ENCODE assay signal across 23 cellular contexts in genomic region chr4:7138223-7139166, GRCh38. TPM values are rescaled to one million over a fixed set of nuclear protein-coding genes. Genes with fewer than 3 reads are reported as not detected.
DNase-seq lines count a peak whose midpoint lies in the region; ATAC-seq, FAIRE-seq and TF ChIP-seq lines count a peak whose summit lies in the region.
"Had no signal": no experiment of that assay in that cellular context is flagged by ENCODE, and none has a peak within 500 bp of the region (broad histone marks: within the 10 kb centered on the region; RNA-seq: fewer than 3 reads in every experiment).

No MANE protein-coding gene starts in this region.

- peaks cover 4% of the 10 kb centered on the region for H3K36me3 Mint-ChIP-seq in chondrocyte (ENCODE audit: low read depth)
- H3K36me3 Mint-ChIP-seq: CD4-positive, alpha-beta memory T cell had no signal

- H3K79me1 ChIP-seq in neuronal stem cell (ENCODE audit: low read depth, low read length) = no peaks in the 10 kb centered on the region

- CTCF ChIA-PET in HepG2 (lab: Yijun Ruan, JAX; ENCODE audit: low intra/inter-chr PET ratio, low total read pairs) = no interaction called here

- no peak overlapping the region for H3K14ac ChIP-seq in neuronal stem cell (ENCODE audit: low read length)

- H2AK5ac ChIP-seq in neuronal stem cell (ENCODE audit: low read depth, low read length) = peak overlapping the region; percentile 66

- H2BK15ac ChIP-seq in neuronal stem cell (ENCODE audit: low read length) = peak overlapping the region; percentile 34

- no peak for FAIRE-seq in HepG2 (lab: Jason Lieb, UNC)
- FAIRE-seq: GM12891, GM18507, GM19239, H1 had no signal

- no peak overlapping the region for H2BK12ac ChIP-seq in neuronal stem cell (ENCODE audit: low read length)

- H3K4me3 ChIP-seq in HepG2 (replicated peaks in 1 of 3; ENCODE audit: insufficient read depth in 1 of 3, low read depth in 2 of 3, low read length in 3 of 3) (no peak overlapping the region), right lobe of liver (no peak overlapping the region), neuronal stem cell (ENCODE audit: low read length in 2 of 2) (no peak overlapping the region), WERI-Rb-1 (ENCODE audit: low read depth, low read length) (no peak overlapping the region)
- H3K4me3 ChIP-seq: GM23248 had no signal

- no peaks in the 10 kb centered on the region for H3K9me3 Mint-ChIP-seq in chondrocyte (ENCODE audit: low read depth)
- H3K9me3 Mint-ChIP-seq: HFFc6 had no signal

- H3K9ac ChIP-seq in HepG2 (ENCODE audit: insufficient read depth, low read depth, low read length) (no peak overlapping the region), neuronal stem cell (ENCODE audit: low read depth, low read length, poor library complexity) (peak overlapping the region; percentile 26)
- H3K9ac ChIP-seq: GM23248 had no signal

- no peak overlapping the region for H3K4me2 ChIP-seq in HepG2 (ENCODE audit: low read depth, low read length)
- H3K4me2 ChIP-seq in neuronal stem cell (ENCODE audit: insufficient read depth, low read length, poor library complexity, severe bottlenecking) = no peak overlapping the region

- H3K27ac Mint-ChIP-seq in chondrocyte (ENCODE audit: unreplicated experiment) = no peak overlapping the region
- H3K27ac Mint-ChIP-seq: CD4-positive, alpha-beta memory T cell; HFFc6 had no signal

- H2AFZ ChIP-seq in HepG2 (ENCODE audit: low read length) = no peak overlapping the region
- no peak overlapping the region for H2AFZ ChIP-seq in neuronal stem cell (ENCODE audit: low read length)
- H2AFZ ChIP-seq: GM23248 had no signal

- H3K36me3 ChIP-seq in HepG2 (replicated peaks in 1 of 2; ENCODE audit: control insufficient read depth in 1 of 2, insufficient read depth in 2 of 2, low read length in 2 of 2) (no peaks in the 10 kb centered on the region), right lobe of liver (no peaks in the 10 kb centered on the region), neuronal stem cell (replicated peaks in 1 of 2; ENCODE audit: control insufficient read depth in 2 of 2, insufficient read depth in 2 of 2, low read length in 2 of 2) (no peaks in the 10 kb centered on the region), WERI-Rb-1 (no peaks in the 10 kb centered on the region)

- in situ Hi-C loops in HepG2 (cut with HindIII; ENCODE audit: extremely low pct_ligation_motif_present, low pct_unique_long_range_greater_than_20kb) = no loop called here

- H3K4me1 ChIP-seq in HepG2 (ENCODE audit: insufficient read depth, low read length) (peaks cover 10% of the 10 kb centered on the region; the same call in 1 of the 2 replicates), right lobe of liver (no peaks in the 10 kb centered on the region), neuronal stem cell (ENCODE audit: control insufficient read depth in 2 of 2, insufficient read depth in 1 of 2, low read depth in 1 of 2, low read length in 2 of 2) (peaks cover 0 to 5% of the 10 kb centered on the region in 2 donors)

- TF ChIP-seq POLR2A in HepG2 (IDR thresholded peaks at IDR 0.05; ENCODE audit: insufficient read depth in 1 of 2, low read depth in 2 of 2, low read length in 2 of 2) (no peak), right lobe of liver (IDR thresholded peaks at IDR 0.05) (no peak)

- no peak overlapping the region for H3K23ac ChIP-seq in neuronal stem cell (ENCODE audit: low read depth, low read length, poor library complexity)

- H3K18ac ChIP-seq in neuronal stem cell (ENCODE audit: low read length) = peak overlapping the region; percentile 20

- H2BK5ac ChIP-seq in neuronal stem cell (ENCODE audit: low read length) = no peak overlapping the region

- H2BK120ac ChIP-seq in neuronal stem cell (ENCODE audit: low read depth, low read length) = no peak overlapping the region

- H3K4me3 Mint-ChIP-seq in chondrocyte (ENCODE audit: unreplicated experiment) = no peak overlapping the region
- H3K4me3 Mint-ChIP-seq: CD4-positive, alpha-beta memory T cell; HFFc6 had no signal

- no TSS peak for BruUV-seq in HepG2 (replicated peaks; lab: Mats Ljungman, UMichigan)

- TF ChIP-seq EP300 in HepG2 (IDR thresholded peaks at IDR 0.05; ENCODE audit: low read depth in 2 of 2, low read length in 2 of 2) = no peak
- no peak for TF ChIP-seq EP300 in HepG2 (CRISPR knock-in tag; IDR thresholded peaks at IDR 0.05; ENCODE audit: borderline replicate concordance)

- TF ChIP-seq CTCF in HepG2 (CRISPR knock-in tag; IDR thresholded peaks at IDR 0.05) (no peak), right lobe of liver (IDR thresholded peaks at IDR 0.05) (no peak), chondrocyte (IDR thresholded peaks at IDR 0.05) (no peak), WERI-Rb-1 (IDR thresholded peaks at IDR 0.05; ENCODE audit: low read depth, low read length) (no peak)

- H3K27ac ChIP-seq in HepG2 (ENCODE audit: extremely low read length, insufficient read depth, low read length) (no peak overlapping the region), right lobe of liver (no peak overlapping the region), neuronal stem cell (replicated peaks; ENCODE audit: low read length) (no peak overlapping the region), WERI-Rb-1 (no peak overlapping the region)
- H3K27ac ChIP-seq: GM23248 had no signal

- no peak overlapping the region for H4K8ac ChIP-seq in neuronal stem cell (ENCODE audit: low read depth, low read length)

- no peaks in the 10 kb centered on the region for H3K9me3 ChIP-seq in HepG2 (ENCODE audit: low read length)
- H3K9me3 ChIP-seq in right lobe of liver = no peaks in the 10 kb centered on the region
- H3K9me3 ChIP-seq in neuronal stem cell (replicated peaks in 1 of 2; ENCODE audit: control insufficient read depth in 2 of 2, insufficient read depth in 1 of 2, low read depth in 1 of 2, low read length in 2 of 2) = no peaks in the 10 kb centered on the region
- no peaks in the 10 kb centered on the region for H3K9me3 ChIP-seq in WERI-Rb-1 (ENCODE audit: severe bottlenecking)

- peaks cover 2 to 19% of the 10 kb centered on the region in 2 experiments; a peak in 2 of 5 replicates for H3K27me3 ChIP-seq in HepG2 (ENCODE audit: control insufficient read depth in 1 of 2, insufficient read depth in 2 of 2, low read length in 2 of 2)
- H3K27me3 ChIP-seq in right lobe of liver = no peaks in the 10 kb centered on the region
- no peaks in the 10 kb centered on the region for H3K27me3 ChIP-seq in neuronal stem cell (ENCODE audit: control insufficient read depth in 3 of 3, insufficient read depth in 3 of 3, low read depth in 1 of 3, low read length in 3 of 3)
- no peaks in the 10 kb centered on the region for H3K27me3 ChIP-seq in WERI-Rb-1 (ENCODE audit: insufficient read depth, low read depth, severe bottlenecking)

- DNase-seq in HepG2 (ENCODE audit: low spot score) = no peak
- DNase-seq in right lobe of liver = no peak
- peak; percentile 80 for DNase-seq in chondrocyte (ENCODE audit: low spot score)
- DNase-seq in neuronal stem cell (ENCODE audit: low spot score) = no peak
- no peak for DNase-seq in RKO (ENCODE audit: low spot score)
- no peak for DNase-seq in WERI-Rb-1
- DNase-seq: C1 segment of cervical spinal cord; Calu3; CD4-positive, alpha-beta memory T cell; COR-L47; DMS53; DMS79 treated with DMSO at 0.1 percent for 48 hours; GF-D8; GM23248; H7; HCEC 1CT; HFFc6 had no signal

- WGBS in HepG2 (ENCODE audit: low lambda C conversion rate) = 32% methylated on average over 13 of the region's 21 CpGs
- WGBS in right lobe of liver (ENCODE audit: insufficient coverage, low coverage, low lambda C conversion rate, missing lambda C conversion rate) = 67% methylated on average over 11 of the region's 21 CpGs
- WGBS in neuronal stem cell (ENCODE audit: extremely low coverage in 2 of 2, insufficient read length in 2 of 2, insufficient replicate concordance in 1 of 2), 2 donors = no CpG with 5 or more reads among the region's 21 CpGs

- POLR2A ChIA-PET in HepG2 (lab: Yijun Ruan, JAX) = no interaction called here

- H3K4ac ChIP-seq in neuronal stem cell (ENCODE audit: low read length) = no peak overlapping the region

- H3K79me2 ChIP-seq in HepG2 (ENCODE audit: insufficient read depth, low read length) = no peaks in the 10 kb centered on the region

- peaks cover 21% of the 10 kb centered on the region for H3K27me3 Mint-ChIP-seq in chondrocyte (ENCODE audit: low read depth)

- peak; percentile 27; the same call in 1 of the 3 replicates for ATAC-seq in HepG2
- no peak for ATAC-seq in right lobe of liver
- no peak for ATAC-seq in GM18870 (IDR thresholded peaks at IDR 0.05; ENCODE audit: unreplicated experiment)

- no peak overlapping the region for H4K91ac ChIP-seq in neuronal stem cell (ENCODE audit: low read depth, low read length, poor library complexity)

- no peaks in the 10 kb centered on the region for H4K20me1 ChIP-seq in HepG2 (ENCODE audit: insufficient read depth, low read length)

- H3K4me1 Mint-ChIP-seq in chondrocyte (ENCODE audit: low read depth) = peaks cover 26% of the 10 kb centered on the region

- no peak for TF ChIP-seq RAD21 in HepG2 (CRISPR knock-in tag; IDR thresholded peaks at IDR 0.05)

- intact Hi-C loops in HepG2 (cut with micrococcal nuclease; ENCODE audit: unreplicated experiment) = no loop called here
- intact Hi-C loops in right lobe of liver (cut with DNase I) = no loop called here

RNA-seq across cellular contexts. Expression of gene SORCS2, which starts 53.8 kb away (rescaled TPM):
- total RNA-seq in HepG2 (2016; rRNA removed; fragmentation: Illumina TruSeq; extraction: Trizol) (0.66 and 1.0 TPM in 2 replicates), right lobe of liver (1 to 10 TPM in 5 of 6 experiments, under 1 TPM in 1; 0.18 to 6.2 (median 3.1) TPM), chondrocyte (9.4 to 21.7 TPM (median 10.9 TPM) in 3 replicates)
- 0.09 and 0.10 TPM in 2 replicates for total RNA-seq in HepG2 (2016; cell fraction: cytosol; rRNA removed; fragmentation: Illumina TruSeq; extraction: Trizol; ENCODE audit: low read depth)
- total RNA-seq in HepG2 (2016; cell fraction: insoluble cytoplasmic fraction; rRNA removed; fragmentation: Illumina TruSeq; extraction: Trizol) = 0.46 and 0.71 TPM in 2 replicates
- total RNA-seq in HepG2 (2016; cell fraction: membrane; rRNA removed; fragmentation: Illumina TruSeq; extraction: Trizol) = 0.43 and 0.55 TPM in 2 replicates
- total RNA-seq in HepG2 (2016; cell fraction: nucleus; rRNA removed; fragmentation: Illumina TruSeq; extraction: Trizol) = 1.9 and 2.0 TPM in 2 replicates
- polyA plus RNA-seq in HepG2 (2011; rRNA removed) = 0.82 and 2.6 TPM in 2 replicates
- 0.35 and 0.82 TPM in 2 replicates for polyA plus RNA-seq in HepG2 (2011; cell fraction: cytosol; rRNA removed)
- polyA plus RNA-seq in HepG2 (2011; cell fraction: nucleus; rRNA removed) = 10.2 and 19.2 TPM in 2 replicates
- 3.3 and 4.5 TPM in 2 replicates for polyA plus RNA-seq in HepG2 (2012)
- 0.06 and 0.07 TPM in 2 replicates for polyA plus RNA-seq in HepG2 (2016; cell fraction: cytosol; fragmentation: Illumina TruSeq; extraction: Trizol; ENCODE audit: low read depth)
- 0.38 and 1.0 TPM in 2 replicates for polyA plus RNA-seq in HepG2 (2016; cell fraction: insoluble cytoplasmic fraction; fragmentation: Illumina TruSeq; extraction: Trizol; ENCODE audit: low read depth)
- 0.13 and 0.14 TPM in 2 replicates for polyA plus RNA-seq in HepG2 (2016; cell fraction: membrane; fragmentation: Illumina TruSeq; extraction: Trizol; ENCODE audit: low read depth)
- 2.4 and 2.8 TPM in 2 replicates for polyA plus RNA-seq in HepG2 (2016; cell fraction: nucleus; fragmentation: Illumina TruSeq; extraction: Trizol; ENCODE audit: insufficient read depth, low read depth)
- 1.1 and 3.6 TPM in 2 replicates for polyA minus RNA-seq in HepG2 (2011; rRNA and poly(A)+ RNA removed; ENCODE audit: low replicate concordance)
- 0.62 and 0.99 TPM in 2 replicates for polyA minus RNA-seq in HepG2 (2011; cell fraction: cytosol; rRNA and poly(A)+ RNA removed)
- 1.0 and 2.5 TPM in 2 replicates for polyA minus RNA-seq in HepG2 (2011; cell fraction: nucleus; rRNA and poly(A)+ RNA removed)
- 2.9 TPM for polyA plus RNA-seq in neuronal stem cell (2013, experiment 1 of 2)
- polyA plus RNA-seq in neuronal stem cell (2013, experiment 2 of 2) = 2.9 TPM
- total RNA-seq: Calu3; CD4-positive, alpha-beta memory T cell; G401 had no signal
- polyA plus RNA-seq: CD4-positive, alpha-beta memory T cell had no signal
